ENCODE assay signal across 23 cellular contexts in genomic region chr17:68544111-68544510, GRCh38. TPM values are rescaled to one million over a fixed set of nuclear protein-coding genes. Genes with fewer than 3 reads are reported as not detected.
"Had no signal": no experiment of that assay in that cellular context is flagged by ENCODE, and none has a peak within 500 bp of the region (broad histone marks: within the 10 kb centered on the region; RNA-seq: fewer than 3 reads in every experiment).

No MANE protein-coding gene starts in this region.

- H3K9me3 Mint-ChIP-seq: activated naive CD4-positive, alpha-beta T cell treated with anti-CD3 and anti-CD28 coated beads, Interleukin-2, amount 50 U/mL, for 72 hours; central memory CD8-positive, alpha-beta T cell; dendritic cell treated with granulocyte-macrophage colony-stimulating factor and Interleukin-4, amounts not matched to agents 40 ng/mL and 50 ng/mL, for 4 days; memory B cell; natural killer cell treated with Interleukin-12 subunit alpha and Interleukin-12 subunit beta and Interleukin-15 and Interleukin-18, amount 100 ng/mL, for 72 hours; stimulated activated naive CD8-positive, alpha-beta T cell treated with anti-CD3 and anti-CD28 coated beads, Interleukin-15, Interleukin-2, amounts not matched to agents 100 ng/mL and 50 ng/mL, for 24 hours; type B pancreatic cell had no signal

- H3K27me3 ChIP-seq: foreskin keratinocyte had no signal

- H3K4me3 ChIP-seq: skin epidermis had no signal

- H3K4me1 ChIP-seq: foreskin keratinocyte had no signal

- H3K27ac ChIP-seq: foreskin keratinocyte, skin epidermis had no signal

- H3K27ac Mint-ChIP-seq: activated naive CD4-positive, alpha-beta T cell treated with anti-CD3 and anti-CD28 coated beads, Interleukin-2, amount 50 U/mL, for 72 hours; activated T-cell treated with anti-CD3 and anti-CD28 coated beads, Interleukin-2, amount 50 U/mL, for 72 hours; dendritic cell treated with granulocyte-macrophage colony-stimulating factor and Interleukin-4, amounts not matched to agents 40 ng/mL and 50 ng/mL, for 4 days; endodermal cell; memory B cell; natural killer cell treated with Interleukin-12 subunit alpha and Interleukin-12 subunit beta and Interleukin-15 and Interleukin-18, amount 100 ng/mL, for 72 hours; stimulated activated naive CD8-positive, alpha-beta T cell treated with anti-CD3 and anti-CD28 coated beads, Interleukin-15, Interleukin-2, amounts not matched to agents 100 ng/mL and 50 ng/mL, for 24 hours; type B pancreatic cell had no signal

- DNase-seq: activated CD4-positive, alpha-beta T cell treated with anti-CD3 and anti-CD28 coated beads for 4 hours; activated CD4-positive, alpha-beta T cell treated with anti-CD3 and anti-CD28 coated beads, Interleukin-2, amount 50 U/mL, for 4 hours; activated naive CD4-positive, alpha-beta T cell; activated T-cell treated with anti-CD3 and anti-CD28 coated beads for 4 hours; activated T-cell treated with anti-CD3 and anti-CD28 coated beads, Interleukin-2, amount 50 U/mL, for 72 hours; endodermal cell; foreskin keratinocyte; left ventricle myocardium superior; stimulated activated CD4-positive, alpha-beta T cell treated with anti-CD3 and anti-CD28 coated beads, Interleukin-12 subunit alpha, Interleukin-12 subunit beta, amount 100 ng/mL, for 4 hours; stimulated activated CD4-positive, alpha-beta T cell treated with anti-CD3 and anti-CD28 coated beads, Interleukin-4, amount 100 ng/mL, for 1 hour; substantia nigra; T-helper 1 cell had no signal

- H3K27me3 Mint-ChIP-seq: central memory CD8-positive, alpha-beta T cell; dendritic cell treated with granulocyte-macrophage colony-stimulating factor and Interleukin-4, amounts not matched to agents 40 ng/mL and 50 ng/mL, for 4 days; memory B cell; natural killer cell treated with Interleukin-12 subunit alpha and Interleukin-12 subunit beta and Interleukin-15 and Interleukin-18, amount 100 ng/mL, for 72 hours; stimulated activated naive CD8-positive, alpha-beta T cell treated with anti-CD3 and anti-CD28 coated beads, Interleukin-15, Interleukin-2, amounts not matched to agents 100 ng/mL and 50 ng/mL, for 24 hours; type B pancreatic cell had no signal

- H3K4me1 Mint-ChIP-seq: central memory CD8-positive, alpha-beta T cell; endodermal cell had no signal

- H3K36me3 Mint-ChIP-seq: natural killer cell treated with Interleukin-12 subunit alpha and Interleukin-12 subunit beta and Interleukin-15 and Interleukin-18, amount 100 ng/mL, for 72 hours had no signal

- H3K4me3 Mint-ChIP-seq: activated T-cell treated with anti-CD3 and anti-CD28 coated beads, Interleukin-2, amount 50 U/mL, for 72 hours; central memory CD8-positive, alpha-beta T cell; dendritic cell treated with granulocyte-macrophage colony-stimulating factor and Interleukin-4, amounts not matched to agents 40 ng/mL and 50 ng/mL, for 4 days; endodermal cell; memory B cell; natural killer cell treated with Interleukin-12 subunit alpha and Interleukin-12 subunit beta and Interleukin-15 and Interleukin-18, amount 100 ng/mL, for 72 hours; stimulated activated naive CD8-positive, alpha-beta T cell treated with anti-CD3 and anti-CD28 coated beads, Interleukin-15, Interleukin-2, amounts not matched to agents 100 ng/mL and 50 ng/mL, for 24 hours; type B pancreatic cell had no signal

- ATAC-seq: activated naive CD4-positive, alpha-beta T cell treated with anti-CD3 and anti-CD28 coated beads, Interleukin-2, amount 50 U/mL, for 72 hours; activated T-cell treated with anti-CD3 and anti-CD28 coated beads, Interleukin-2, amount 50 U/mL, for 72 hours; esophagus mucosa; foreskin keratinocyte; natural killer cell treated with Interleukin-12 subunit alpha and Interleukin-12 subunit beta and Interleukin-15 and Interleukin-18, amount 100 ng/mL, for 72 hours; sciatic nerve had no signal

RNA-seq across cellular contexts. Expression of gene FAM20A, which starts 57.1 kb away (rescaled TPM):
- total RNA-seq: activated naive CD4-positive, alpha-beta T cell treated with anti-CD3 and anti-CD28 coated beads, Interleukin-2, amount 50 U/mL, for 72 hours; activated T-cell treated with anti-CD3 and anti-CD28 coated beads, Interleukin-2, amount 50 U/mL, for 72 hours; foreskin keratinocyte; natural killer cell treated with Interleukin-12 subunit alpha and Interleukin-12 subunit beta and Interleukin-15 and Interleukin-18, amount 100 ng/mL, for 72 hours; osteocyte had no signal
- polyA plus RNA-seq: foreskin keratinocyte had no signal
